20 cellular contexts compared by ENCODE assay signal in the genomic region with DNA sequence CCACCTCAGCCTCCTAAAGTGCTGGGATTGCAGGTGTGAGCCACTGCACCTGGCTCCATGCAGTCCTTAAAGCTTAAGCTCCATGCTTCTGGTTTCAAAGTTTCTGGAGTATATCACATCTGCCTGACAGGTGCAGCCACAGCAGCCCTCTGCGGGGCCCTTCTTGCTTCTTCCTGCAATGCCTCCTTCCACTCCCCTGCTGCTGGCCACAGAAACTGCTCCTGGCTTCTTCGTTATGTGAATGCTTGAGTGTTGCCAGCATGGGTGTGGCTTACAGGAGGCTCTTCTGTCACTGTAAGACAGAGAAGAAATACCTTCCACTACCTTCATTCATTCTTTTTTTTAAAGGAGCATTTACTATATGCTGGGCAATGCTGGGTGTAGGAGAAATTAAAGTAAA. TPM values are rescaled to one million over a fixed set of nuclear protein-coding genes. Genes with fewer than 3 reads are reported as not detected.
"Had no signal": no experiment of that assay in that cellular context is flagged by ENCODE, and none has a peak within 500 bp of the region (broad histone marks: within the 10 kb centered on the region; RNA-seq: fewer than 3 reads in every experiment).

No MANE protein-coding gene starts in this region.

- H3K4me3 ChIP-seq: heart right ventricle, neural progenitor cell, sigmoid colon, smooth muscle cell, stomach, transverse colon had no signal

- H3K9ac ChIP-seq: neural progenitor cell had no signal

- H3K4me2 ChIP-seq: smooth muscle cell had no signal

- H2AFZ ChIP-seq: neural progenitor cell had no signal

- H3K27me3 ChIP-seq: neural progenitor cell, sigmoid colon, stomach, transverse colon had no signal

- H3K27ac ChIP-seq: heart right ventricle, sigmoid colon, stomach, transverse colon had no signal

- DNase-seq: activated CD4-positive, alpha-beta T cell treated with anti-CD3 and anti-CD28 coated beads, Interleukin-2, amount 50 U/mL, for 4 hours; activated CD8-positive, alpha-beta memory T cell treated with anti-CD3 and anti-CD28 coated beads for 24 hours; activated CD8-positive, alpha-beta memory T cell treated with anti-CD3 and anti-CD28 coated beads, Interleukin-2, amount 50 U/mL, for 4 hours; activated naive CD4-positive, alpha-beta T cell; activated naive CD8-positive, alpha-beta T cell treated with anti-CD3 and anti-CD28 coated beads, Interleukin-2, amount 10 ng/mL, durations not matched to agents 7 days and 5 days; activated T-cell treated with anti-CD3 and anti-CD28 coated beads, Interleukin-2, amount 50 U/mL, for 24 hours; amygdala; cortex of kidney; heart right ventricle; left ventricle myocardium superior; mammary epithelial cell; naive thymus-derived CD8-positive, alpha-beta T cell; retina; sigmoid colon; stimulated activated CD4-positive, alpha-beta T cell treated with anti-CD3 and anti-CD28 coated beads, Interleukin-15, amount 100 ng/mL, for 24 hours; stomach; T-helper 9 cell; transverse colon had no signal

- H3K36me3 ChIP-seq: heart right ventricle, neural progenitor cell, sigmoid colon, stomach, transverse colon had no signal

- H3K4me1 ChIP-seq: heart right ventricle, transverse colon had no signal

RNA-seq across cellular contexts. Expression of gene CCBE1, which starts 10.1 kb away (rescaled TPM):
- polyA plus RNA-seq: smooth muscle cell had no signal
